In the genomic region with DNA sequence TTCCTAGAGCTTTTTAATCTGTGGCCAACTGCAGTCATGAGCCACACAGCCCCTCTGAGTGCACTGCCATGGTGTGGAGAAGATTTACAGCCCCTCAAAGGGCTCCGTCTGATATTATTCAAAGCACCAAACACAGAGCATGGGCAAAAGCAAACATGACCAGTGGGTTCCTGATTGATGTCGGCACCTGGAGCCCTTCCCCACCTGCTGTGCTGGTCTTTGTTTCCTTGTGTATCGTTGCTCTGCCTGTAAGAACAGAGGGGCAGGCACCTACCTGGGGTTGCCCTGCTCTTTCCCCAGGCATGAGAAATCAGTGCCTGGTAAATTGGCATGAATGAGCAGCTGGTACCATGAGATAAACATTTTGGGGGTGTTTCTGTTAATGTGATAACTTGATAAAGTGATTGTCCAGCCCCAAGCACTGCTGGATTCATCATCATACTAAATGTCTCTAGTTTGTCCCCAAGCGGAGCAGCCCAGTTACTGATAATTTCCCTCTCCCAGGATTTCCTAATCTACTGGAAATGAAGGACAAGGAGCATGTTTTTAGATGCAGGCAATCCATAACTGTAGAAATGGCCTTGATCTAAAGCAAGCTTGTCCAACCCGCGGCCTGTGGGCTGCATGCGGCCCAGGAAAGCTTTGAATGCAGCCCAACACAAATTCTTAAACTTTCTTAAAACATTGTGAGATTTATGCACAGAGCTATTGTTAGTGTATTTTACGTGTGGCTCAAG, we compare ENCODE assay signal across 25 cellular contexts. TPM values are rescaled to one million over a fixed set of nuclear protein-coding genes. Genes with fewer than 3 reads are reported as not detected.
A peak's percentile ranks its signal among the peaks of the same experiment; 100 is the strongest.
DNase-seq lines count a peak whose midpoint lies in the region; ATAC-seq, FAIRE-seq and TF ChIP-seq lines count a peak whose summit lies in the region.
"Had no signal": no experiment of that assay in that cellular context is flagged by ENCODE, and none has a peak within 500 bp of the region (broad histone marks: within the 10 kb centered on the region; RNA-seq: fewer than 3 reads in every experiment).

No MANE protein-coding gene starts in this region.

- BruUV-seq in HepG2 (replicated peaks; lab: Mats Ljungman, UMichigan): no TSS peak

- H3K4me1 ChIP-seq in HepG2 (ENCODE audit: insufficient read depth, low read length): peaks cover 89% of the 10 kb centered on the region
- peaks cover 0 to 7% (median 0%) of the 10 kb centered on the region in 4 donors for H3K4me1 ChIP-seq in right lobe of liver
- H3K4me1 ChIP-seq in upper lobe of right lung: peaks cover 10% of the 10 kb centered on the region
- H3K4me1 ChIP-seq: breast epithelium had no signal

- H4K20me1 ChIP-seq in HepG2 (ENCODE audit: insufficient read depth, low read length): no peaks in the 10 kb centered on the region

- TF ChIP-seq POLR2A in HepG2 (IDR thresholded peaks at IDR 0.05; ENCODE audit: insufficient read depth in 1 of 2, low read depth in 2 of 2, low read length in 2 of 2) (0 out of 4 replicates have a peak, but pooled peaks of 1 of the 2 experiments have one; percentile 7), right lobe of liver (IDR thresholded peaks at IDR 0.05) (no peak)

- H3K79me2 ChIP-seq in HepG2 (ENCODE audit: insufficient read depth, low read length): peaks cover 34% of the 10 kb centered on the region

- H3K9me3 Mint-ChIP-seq in WTC11: no peaks in the 10 kb centered on the region
- H3K9me3 Mint-ChIP-seq: activated CD4-positive, alpha-beta memory T cell treated with anti-CD3 and anti-CD28 coated beads, Interleukin-2, amount 10 ng/mL, durations not matched to agents 7 days and 5 days; activated naive CD8-positive, alpha-beta T cell treated with anti-CD3 and anti-CD28 coated beads, Interleukin-2, amount 50 U/mL, for 24 hours; activated T-cell treated with anti-CD3 and anti-CD28 coated beads, Interleukin-2, amount 50 U/mL, for 72 hours; CD8-positive, alpha-beta T cell; natural killer cell treated with Interleukin-12 subunit alpha and Interleukin-12 subunit beta and Interleukin-15 and Interleukin-18, amount 100 ng/mL, for 72 hours had no signal

- FAIRE-seq in HepG2 (lab: Jason Lieb, UNC): no peak
- FAIRE-seq: G401.6, GM12878, islet of Langerhans had no signal

- no peaks in the 10 kb centered on the region for H3K27me3 Mint-ChIP-seq in WTC11 (ENCODE audit: low read depth)

- CTCF ChIA-PET in HepG2 (lab: Yijun Ruan, JAX; ENCODE audit: low intra/inter-chr PET ratio, low total read pairs) (no interaction called here), WTC11 (lab: Charles Lee) (interaction anchor here (1.2 to 1.3 kb wide), 2 partner anchors 38 to 87 kb away, joined by 3 to 4 read pairs; no protein-coding TSS in a partner anchor)

- in situ Hi-C loops in HepG2 (cut with HindIII; ENCODE audit: extremely low pct_ligation_motif_present, low pct_unique_long_range_greater_than_20kb): no loop called here

- peak overlapping the region; percentile 98 for H3K4me2 ChIP-seq in HepG2 (ENCODE audit: low read depth, low read length)

- H3K36me3 Mint-ChIP-seq in WTC11: peaks cover 12% of the 10 kb centered on the region
- H3K36me3 Mint-ChIP-seq: CD8-positive, alpha-beta T cell; natural killer cell treated with Interleukin-12 subunit alpha and Interleukin-12 subunit beta and Interleukin-15 and Interleukin-18, amount 100 ng/mL, for 72 hours had no signal

- peak overlapping the region; percentile 4 to 73 (median 23); a peak in 5 of 6 replicates for H3K4me3 ChIP-seq in HepG2 (replicated peaks in 1 of 3; ENCODE audit: insufficient read depth in 1 of 3, low read depth in 2 of 3, low read length in 3 of 3)
- no peak overlapping the region for H3K4me3 ChIP-seq in right lobe of liver
- no peak overlapping the region for H3K4me3 ChIP-seq in upper lobe of right lung
- H3K4me3 ChIP-seq: breast epithelium, esophagus squamous epithelium, GM12878, HAP-1, stomach, vagina had no signal

- POLR2A ChIA-PET in HepG2 (lab: Yijun Ruan, JAX) (interaction anchor here (0.6 to 4.4 kb wide), 22 partner anchors 8 to 136 kb away, joined by 3 to 111 read pairs (median 4); partner anchors contain the start of genes CDK10, MC1R, TCF25 and TUBB3), WTC11 (lab: Charles Lee) (no interaction called here)

- no peaks in the 10 kb centered on the region for H3K9me3 ChIP-seq in HepG2 (ENCODE audit: low read length)
- no peaks in the 10 kb centered on the region for H3K9me3 ChIP-seq in right lobe of liver
- H3K9me3 ChIP-seq in upper lobe of right lung: no peaks in the 10 kb centered on the region
- H3K9me3 ChIP-seq: breast epithelium, esophagus squamous epithelium, stomach, vagina had no signal

- H3K27ac ChIP-seq in HepG2 (ENCODE audit: extremely low read length, insufficient read depth, low read length): peak overlapping the region; percentile 98
- no peak overlapping the region for H3K27ac ChIP-seq in right lobe of liver
- H3K27ac ChIP-seq in upper lobe of right lung: no peak overlapping the region
- H3K27ac ChIP-seq: breast epithelium, esophagus squamous epithelium, vagina had no signal

- TF ChIP-seq EP300 in HepG2 (IDR thresholded peaks at IDR 0.05; ENCODE audit: low read depth in 2 of 2, low read length in 2 of 2) (no peak), HepG2 (CRISPR knock-in tag; IDR thresholded peaks at IDR 0.05; ENCODE audit: borderline replicate concordance) (no peak)

- intact Hi-C loops in HepG2 (cut with micrococcal nuclease; ENCODE audit: unreplicated experiment) (loop anchor here (2.0 to 10.0 kb wide), 2 partner anchors 14 to 118 kb away; partner anchors contain the start of gene SPATA2L), right lobe of liver (cut with DNase I) (no loop called here), upper lobe of right lung (cut with DNase I) (no loop called here)

- peak overlapping the region; percentile 79 for H3K27ac Mint-ChIP-seq in WTC11
- H3K27ac Mint-ChIP-seq: activated CD4-positive, alpha-beta memory T cell treated with anti-CD3 and anti-CD28 coated beads, Interleukin-2, amount 10 ng/mL, durations not matched to agents 7 days and 5 days; activated naive CD8-positive, alpha-beta T cell treated with anti-CD3 and anti-CD28 coated beads, Interleukin-2, amount 50 U/mL, for 24 hours; activated T-cell treated with anti-CD3 and anti-CD28 coated beads, Interleukin-2, amount 50 U/mL, for 72 hours; CD8-positive, alpha-beta T cell had no signal

- H3K36me3 ChIP-seq in HepG2 (replicated peaks in 1 of 2; ENCODE audit: control insufficient read depth in 1 of 2, insufficient read depth in 2 of 2, low read length in 2 of 2) (no peaks in the 10 kb centered on the region), right lobe of liver (no peaks in the 10 kb centered on the region), upper lobe of right lung (no peaks in the 10 kb centered on the region)
- H3K36me3 ChIP-seq: breast epithelium, esophagus squamous epithelium, HAP-1, vagina had no signal

- TF ChIP-seq RAD21 in HepG2 (CRISPR knock-in tag; IDR thresholded peaks at IDR 0.05): no peak

- no peak overlapping the region for H3K4me3 Mint-ChIP-seq in WTC11
- H3K4me3 Mint-ChIP-seq: activated CD4-positive, alpha-beta memory T cell treated with anti-CD3 and anti-CD28 coated beads, Interleukin-2, amount 10 ng/mL, durations not matched to agents 7 days and 5 days; activated naive CD8-positive, alpha-beta T cell treated with anti-CD3 and anti-CD28 coated beads, Interleukin-2, amount 50 U/mL, for 24 hours; activated T-cell treated with anti-CD3 and anti-CD28 coated beads, Interleukin-2, amount 50 U/mL, for 72 hours; CD8-positive, alpha-beta T cell had no signal

- H3K4me1 Mint-ChIP-seq in WTC11: peaks cover 35% of the 10 kb centered on the region

- peak overlapping the region; percentile 91 for H3K9ac ChIP-seq in HepG2 (ENCODE audit: insufficient read depth, low read depth, low read length)

- 10% methylated on average over 8 of the region's 8 CpGs for WGBS in HepG2 (ENCODE audit: low lambda C conversion rate)
- WGBS in right lobe of liver (ENCODE audit: insufficient coverage, low coverage, low lambda C conversion rate, missing lambda C conversion rate): 87% methylated on average over 6 of the region's 8 CpGs

- DNase-seq in HepG2 (ENCODE audit: low spot score) (no peak), right lobe of liver (no peak), NCI-H345 (lab: John Stamatoyannopoulos, UW) (peak; percentile 87), WTC11 (ENCODE audit: low spot score) (peak; percentile 47), HPDE6-E6E7 (ENCODE audit: extremely low spot score) (no peak), upper lobe of right lung (no peak)
- DNase-seq: activated CD4-positive, alpha-beta memory T cell treated with anti-CD3 and anti-CD28 coated beads, Interleukin-2, amount 10 ng/mL, durations not matched to agents 7 days and 5 days; activated naive CD8-positive, alpha-beta T cell treated with anti-CD3 and anti-CD28 coated beads, Interleukin-2, amount 50 U/mL, for 24 hours; activated T-cell treated with anti-CD3 and anti-CD28 coated beads, Interleukin-2, amount 50 U/mL, for 72 hours; CD8-positive, alpha-beta T cell; esophagus squamous epithelium; glutamatergic neuron; mammary epithelial cell; OCI-M1; stomach had no signal

- H3K27me3 ChIP-seq in HepG2 (ENCODE audit: control insufficient read depth in 1 of 2, insufficient read depth in 2 of 2, low read length in 2 of 2) (no peaks in the 10 kb centered on the region), right lobe of liver (no peaks in the 10 kb centered on the region), upper lobe of right lung (no peaks in the 10 kb centered on the region)
- H3K27me3 ChIP-seq: breast epithelium, vagina had no signal

- H2AFZ ChIP-seq in HepG2 (ENCODE audit: low read length): no peak overlapping the region

- no peak for TF ChIP-seq CTCF in HepG2 (CRISPR knock-in tag; IDR thresholded peaks at IDR 0.05)
- TF ChIP-seq CTCF in right lobe of liver (IDR thresholded peaks at IDR 0.05): no peak
- TF ChIP-seq CTCF in WTC11 (IDR thresholded peaks at IDR 0.05): no peak
- no peak for TF ChIP-seq CTCF in upper lobe of right lung (IDR thresholded peaks at IDR 0.05)

- ATAC-seq in HepG2 (peak; percentile 4), right lobe of liver (no peak), WTC11 (peak; percentile 46), HG02870 (IDR thresholded peaks at IDR 0.05; ENCODE audit: unreplicated experiment) (no peak), upper lobe of right lung (no peak), HG03342 (IDR thresholded peaks at IDR 0.05; ENCODE audit: unreplicated experiment) (no peak)
- ATAC-seq: activated naive CD8-positive, alpha-beta T cell treated with anti-CD3 and anti-CD28 coated beads, Interleukin-2, amount 50 U/mL, for 24 hours; activated T-cell treated with anti-CD3 and anti-CD28 coated beads, Interleukin-2, amount 50 U/mL, for 72 hours; CD8-positive, alpha-beta T cell; GM12878; natural killer cell treated with Interleukin-12 subunit alpha and Interleukin-12 subunit beta and Interleukin-15 and Interleukin-18, amount 100 ng/mL, for 72 hours; SK-N-SH treated with all-trans-retinoic acid at 6 μM for 48 hours had no signal

RNA-seq across cellular contexts. Expression of gene SPIRE2, which starts 5.0 kb away (rescaled TPM):
- 7.6 and 13.3 TPM in 2 replicates for total RNA-seq in HepG2 (2016; rRNA removed; fragmentation: Illumina TruSeq; extraction: Trizol)
- 7.4 and 7.6 TPM in 2 replicates for total RNA-seq in HepG2 (2016; cell fraction: cytosol; rRNA removed; fragmentation: Illumina TruSeq; extraction: Trizol; ENCODE audit: low read depth)
- total RNA-seq in HepG2 (2016; cell fraction: insoluble cytoplasmic fraction; rRNA removed; fragmentation: Illumina TruSeq; extraction: Trizol): 6.9 and 15.0 TPM in 2 replicates
- 13.7 and 13.8 TPM in 2 replicates for total RNA-seq in HepG2 (2016; cell fraction: membrane; rRNA removed; fragmentation: Illumina TruSeq; extraction: Trizol)
- 16.9 and 26.9 TPM in 2 replicates for total RNA-seq in HepG2 (2016; cell fraction: nucleus; rRNA removed; fragmentation: Illumina TruSeq; extraction: Trizol)
- 37.5 and 55.7 TPM in 2 replicates for polyA plus RNA-seq in HepG2 (2011; rRNA removed)
- 29.8 and 35.9 TPM in 2 replicates for polyA plus RNA-seq in HepG2 (2011; cell fraction: cytosol; rRNA removed)
- 186 and 193 TPM in 2 replicates for polyA plus RNA-seq in HepG2 (2011; cell fraction: nucleus; rRNA removed)
- 30.1 and 41.7 TPM in 2 replicates for polyA plus RNA-seq in HepG2 (2012)
- polyA plus RNA-seq in HepG2 (2016; cell fraction: cytosol; fragmentation: Illumina TruSeq; extraction: Trizol; ENCODE audit: low read depth): 5.5 and 5.7 TPM in 2 replicates
- 9.8 and 12.7 TPM in 2 replicates for polyA plus RNA-seq in HepG2 (2016; cell fraction: insoluble cytoplasmic fraction; fragmentation: Illumina TruSeq; extraction: Trizol; ENCODE audit: low read depth)
- polyA plus RNA-seq in HepG2 (2016; cell fraction: membrane; fragmentation: Illumina TruSeq; extraction: Trizol; ENCODE audit: low read depth): 11.2 and 11.5 TPM in 2 replicates
- 72.0 and 77.2 TPM in 2 replicates for polyA plus RNA-seq in HepG2 (2016; cell fraction: nucleus; fragmentation: Illumina TruSeq; extraction: Trizol; ENCODE audit: insufficient read depth, low read depth)
- polyA minus RNA-seq in HepG2 (2011; rRNA and poly(A)+ RNA removed; ENCODE audit: low replicate concordance): 39.8 and 51.7 TPM in 2 replicates
- 21.2 and 22.1 TPM in 2 replicates for polyA minus RNA-seq in HepG2 (2011; cell fraction: cytosol; rRNA and poly(A)+ RNA removed)
- 47.1 and 54.0 TPM in 2 replicates for polyA minus RNA-seq in HepG2 (2011; cell fraction: nucleus; rRNA and poly(A)+ RNA removed)
- 1 to 10 TPM; 4.8 to 7.8 (median 6.1) TPM for total RNA-seq in right lobe of liver
- total RNA-seq in WTC11 (2021): 19.7 to 21.1 TPM (median 20.5 TPM) in 3 replicates
- total RNA-seq in upper lobe of right lung: 9.5 TPM

RNA-seq across cellular contexts. Expression of gene FANCA, which starts 6.8 kb away (rescaled TPM):
- 45.7 and 106 TPM in 2 replicates for total RNA-seq in HepG2 (2016; rRNA removed; fragmentation: Illumina TruSeq; extraction: Trizol)
- 46.6 and 48.3 TPM in 2 replicates for total RNA-seq in HepG2 (2016; cell fraction: cytosol; rRNA removed; fragmentation: Illumina TruSeq; extraction: Trizol; ENCODE audit: low read depth)
- 43.7 and 101 TPM in 2 replicates for total RNA-seq in HepG2 (2016; cell fraction: insoluble cytoplasmic fraction; rRNA removed; fragmentation: Illumina TruSeq; extraction: Trizol)
- total RNA-seq in HepG2 (2016; cell fraction: membrane; rRNA removed; fragmentation: Illumina TruSeq; extraction: Trizol): 27.1 and 30.3 TPM in 2 replicates
- total RNA-seq in HepG2 (2016; cell fraction: nucleus; rRNA removed; fragmentation: Illumina TruSeq; extraction: Trizol): 179 and 193 TPM in 2 replicates
- polyA plus RNA-seq in HepG2 (2011; rRNA removed): 77.9 and 88.0 TPM in 2 replicates
- polyA plus RNA-seq in HepG2 (2011; cell fraction: cytosol; rRNA removed): 20.9 and 33.5 TPM in 2 replicates
- 552 and 945 TPM in 2 replicates for polyA plus RNA-seq in HepG2 (2011; cell fraction: nucleus; rRNA removed)
- polyA plus RNA-seq in HepG2 (2012): 51.2 and 57.6 TPM in 2 replicates
- polyA plus RNA-seq in HepG2 (2016; cell fraction: cytosol; fragmentation: Illumina TruSeq; extraction: Trizol; ENCODE audit: low read depth): 6.7 and 7.8 TPM in 2 replicates
- polyA plus RNA-seq in HepG2 (2016; cell fraction: insoluble cytoplasmic fraction; fragmentation: Illumina TruSeq; extraction: Trizol; ENCODE audit: low read depth): 40.2 and 46.3 TPM in 2 replicates
- 13.5 and 16.8 TPM in 2 replicates for polyA plus RNA-seq in HepG2 (2016; cell fraction: membrane; fragmentation: Illumina TruSeq; extraction: Trizol; ENCODE audit: low read depth)
- polyA plus RNA-seq in HepG2 (2016; cell fraction: nucleus; fragmentation: Illumina TruSeq; extraction: Trizol; ENCODE audit: insufficient read depth, low read depth): 471 and 532 TPM in 2 replicates
- 118 and 216 TPM in 2 replicates for polyA minus RNA-seq in HepG2 (2011; rRNA and poly(A)+ RNA removed; ENCODE audit: low replicate concordance)
- polyA minus RNA-seq in HepG2 (2011; cell fraction: cytosol; rRNA and poly(A)+ RNA removed): 14.8 and 19.6 TPM in 2 replicates
- 151 and 196 TPM in 2 replicates for polyA minus RNA-seq in HepG2 (2011; cell fraction: nucleus; rRNA and poly(A)+ RNA removed)
- total RNA-seq in right lobe of liver: 10 to 100 TPM in 1 of 6 experiments, 1 to 10 TPM in 5; 4.5 to 12.7 (median 8.3) TPM
- total RNA-seq in WTC11 (2021): 90.5 to 98.7 TPM (median 90.8 TPM) in 3 replicates
- total RNA-seq in upper lobe of right lung: 6.1 TPM

RNA-seq across cellular contexts. Expression of gene TCF25, which starts 50.1 kb away (rescaled TPM):
- 98.4 and 138 TPM in 2 replicates for total RNA-seq in HepG2 (2016; rRNA removed; fragmentation: Illumina TruSeq; extraction: Trizol)
- total RNA-seq in HepG2 (2016; cell fraction: cytosol; rRNA removed; fragmentation: Illumina TruSeq; extraction: Trizol; ENCODE audit: low read depth): 70.6 and 87.2 TPM in 2 replicates
- total RNA-seq in HepG2 (2016; cell fraction: insoluble cytoplasmic fraction; rRNA removed; fragmentation: Illumina TruSeq; extraction: Trizol): 75.7 and 144 TPM in 2 replicates
- total RNA-seq in HepG2 (2016; cell fraction: membrane; rRNA removed; fragmentation: Illumina TruSeq; extraction: Trizol): 50.6 and 58.6 TPM in 2 replicates
- total RNA-seq in HepG2 (2016; cell fraction: nucleus; rRNA removed; fragmentation: Illumina TruSeq; extraction: Trizol): 110 and 124 TPM in 2 replicates
- 206 and 274 TPM in 2 replicates for polyA plus RNA-seq in HepG2 (2011; rRNA removed)
- 65.2 and 80.6 TPM in 2 replicates for polyA plus RNA-seq in HepG2 (2011; cell fraction: cytosol; rRNA removed)
- 1,625 and 1,754 TPM in 2 replicates for polyA plus RNA-seq in HepG2 (2011; cell fraction: nucleus; rRNA removed)
- polyA plus RNA-seq in HepG2 (2012): 188 and 209 TPM in 2 replicates
- polyA plus RNA-seq in HepG2 (2016; cell fraction: cytosol; fragmentation: Illumina TruSeq; extraction: Trizol; ENCODE audit: low read depth): 17.8 and 22.1 TPM in 2 replicates
- 69.5 and 77.6 TPM in 2 replicates for polyA plus RNA-seq in HepG2 (2016; cell fraction: insoluble cytoplasmic fraction; fragmentation: Illumina TruSeq; extraction: Trizol; ENCODE audit: low read depth)
- polyA plus RNA-seq in HepG2 (2016; cell fraction: membrane; fragmentation: Illumina TruSeq; extraction: Trizol; ENCODE audit: low read depth): 24.7 and 32.6 TPM in 2 replicates
- 312 and 330 TPM in 2 replicates for polyA plus RNA-seq in HepG2 (2016; cell fraction: nucleus; fragmentation: Illumina TruSeq; extraction: Trizol; ENCODE audit: insufficient read depth, low read depth)
- 107 and 121 TPM in 2 replicates for polyA minus RNA-seq in HepG2 (2011; rRNA and poly(A)+ RNA removed; ENCODE audit: low replicate concordance)
- 35.2 and 43.3 TPM in 2 replicates for polyA minus RNA-seq in HepG2 (2011; cell fraction: cytosol; rRNA and poly(A)+ RNA removed)
- 166 and 179 TPM in 2 replicates for polyA minus RNA-seq in HepG2 (2011; cell fraction: nucleus; rRNA and poly(A)+ RNA removed)
- total RNA-seq in right lobe of liver: 10 to 100 TPM; 66.6 to 91.6 (median 77.9) TPM
- 113 to 155 TPM (median 127 TPM) in 3 replicates for total RNA-seq in WTC11 (2021)
- 162 TPM for total RNA-seq in upper lobe of right lung

Comparison
In these comparisons a context has a peak if more than half of its experiments do, and no peak if none do; other contexts are left out.
1. ATAC-seq: peak in HepG2 (single experiment) and WTC11 (single experiment); none in right lobe of liver (0 of 4), HG02870 (single experiment), upper lobe of right lung (single experiment) and HG03342 (single experiment).
2. H3K4me3 ChIP-seq: peak in HepG2 (3 of 3); none in right lobe of liver (0 of 3) and upper lobe of right lung (single experiment).
3. DNase-seq: peak in NCI-H345 (single experiment) and WTC11 (single experiment); none in HepG2 (single experiment), right lobe of liver (0 of 3), HPDE6-E6E7 (single experiment) and upper lobe of right lung (single experiment).
4. Of the 50 proteins assayed by ChIP-seq in both HepG2 and WTC11: peak only in HepG2: AFF4, ELF4, MXD4, SMAD3, STAT6 and TCF7; only in WTC11: none; in both: none; in neither: 43; mixed calls (peak in some experiments, not most) for 1.